Comparison of ENCODE assay signal across 8 cellular contexts in genomic region chr10:26479766-26480492, GRCh38. TPM values are rescaled to one million over a fixed set of nuclear protein-coding genes. Genes with fewer than 3 reads are reported as not detected.
DNase-seq lines count a peak whose midpoint lies in the region; ATAC-seq, FAIRE-seq and TF ChIP-seq lines count a peak whose summit lies in the region.
"Had no signal": no experiment of that assay in that cellular context is flagged by ENCODE, and none has a peak within 500 bp of the region (broad histone marks: within the 10 kb centered on the region; RNA-seq: fewer than 3 reads in every experiment).

No MANE protein-coding gene starts in this region.

- peaks cover 75% of the 10 kb centered on the region for H3K4me1 Mint-ChIP-seq in activated B cell treated with CpG ODN at 0.5 μM for 24 hours
- H3K4me1 Mint-ChIP-seq: H9 had no signal

- H3K36me3 ChIP-seq in small intestine (ENCODE audit: control insufficient read depth in 2 of 2, insufficient read depth in 2 of 2, low read length in 2 of 2): no peaks in the 10 kb centered on the region

- intact Hi-C loops in activated B cell treated with CpG ODN at 0.5 μM for 24 hours (cut with micrococcal nuclease): loop anchor here (5.0 kb wide), 2 partner anchors 257 to 762 kb away; partner anchors contain the start of gene ACBD5

- H3K9me3 ChIP-seq in small intestine (ENCODE audit: control insufficient read depth, low read depth): no peaks in the 10 kb centered on the region

- CTCF ChIA-PET in activated B cell treated with CpG ODN at 0.5 μM for 24 hours (lab: Charles Lee): interaction anchor here (0.6 to 1.8 kb wide), 5 partner anchors 8 to 145 kb away, joined by 3 to 5 read pairs (median 3); partner anchors contain the start of gene APBB1IP

- POLR2A ChIA-PET in activated B cell treated with CpG ODN at 0.5 μM for 24 hours (lab: Charles Lee): interaction anchor here (0.7 to 2.6 kb wide), 9 partner anchors 9 to 114 kb away, joined by 4 to 29 read pairs (median 7); partner anchors contain the start of gene APBB1IP

- no peaks in the 10 kb centered on the region for H3K4me1 ChIP-seq in small intestine (ENCODE audit: control insufficient read depth in 2 of 2, insufficient read depth in 1 of 2, low read depth in 1 of 2, low read length in 1 of 2)

- no peaks in the 10 kb centered on the region for H3K9me3 Mint-ChIP-seq in activated B cell treated with CpG ODN at 0.5 μM for 24 hours
- H3K9me3 Mint-ChIP-seq: H9 had no signal

- WGBS in small intestine, 3 donors: 65 to 76% (median 68%) methylated on average over 6 of the region's 6 CpGs

- H3K4me3 ChIP-seq in small intestine (ENCODE audit: low read depth in 1 of 2, low read length in 2 of 2): no peak overlapping the region

- no peaks in the 10 kb centered on the region for H3K27me3 Mint-ChIP-seq in activated B cell treated with CpG ODN at 0.5 μM for 24 hours

- TF ChIP-seq CTCF in activated B cell treated with CpG ODN at 0.5 μM for 24 hours (IDR thresholded peaks at IDR 0.05): no peak

- H3K36me3 Mint-ChIP-seq in activated B cell treated with CpG ODN at 0.5 μM for 24 hours (ENCODE audit: low read depth): peaks cover 19% of the 10 kb centered on the region

- FAIRE-seq in small intestine (lab: Jason Lieb, UNC): no peak

- H3K27ac ChIP-seq in small intestine (ENCODE audit: low read depth in 1 of 2, low read length in 1 of 2): peak overlapping the region; percentile 44 to 76

- H3K27me3 ChIP-seq in small intestine (ENCODE audit: control insufficient read depth in 2 of 2, insufficient read depth in 2 of 2, low read length in 2 of 2): no peaks in the 10 kb centered on the region

- no peak for DNase-seq in activated B cell treated with CpG ODN at 0.5 μM for 24 hours
- peak; percentile 41 for DNase-seq in small intestine
- DNase-seq in NCI-H187 treated with DMSO at 0.1 percent for 48 hours (lab: John Stamatoyannopoulos, UW): no peak
- no peak for DNase-seq in putamen (ENCODE audit: low spot score)
- DNase-seq: H9 had no signal

- peak overlapping the region; percentile 68 for H3K4me3 Mint-ChIP-seq in activated B cell treated with CpG ODN at 0.5 μM for 24 hours
- H3K4me3 Mint-ChIP-seq: H9 had no signal

- ATAC-seq in GM19023 (IDR thresholded peaks at IDR 0.05; ENCODE audit: unreplicated experiment) (peak; percentile 53), HG03045 (IDR thresholded peaks at IDR 0.05; ENCODE audit: unreplicated experiment) (peak; percentile 44), activated B cell treated with CpG ODN at 0.5 μM for 24 hours (ENCODE audit: low read depth) (peak; percentile 36), GM19324 (IDR thresholded peaks at IDR 0.05; ENCODE audit: low FRiP score, unreplicated experiment) (no peak)

- peak overlapping the region; percentile 95 for H3K27ac Mint-ChIP-seq in activated B cell treated with CpG ODN at 0.5 μM for 24 hours

RNA-seq across cellular contexts. Expression of gene APBB1IP, which starts 41.8 kb away (rescaled TPM):
- 79.1 and 85.5 TPM in 2 replicates for total RNA-seq in activated B cell treated with CpG ODN at 0.5 μM for 24 hours
- polyA plus RNA-seq in small intestine: 1 to 10 TPM; 1.1 to 4.6 (median 2.8) TPM
- total RNA-seq: H9 had no signal
